In genomic region chr4:19657856-19658255, GRCh38 we compare ENCODE assay signal across 22 cellular contexts.
A peak's percentile ranks its signal among the peaks of the same experiment; 100 is the strongest.
DNase-seq lines count a peak whose midpoint lies in the region; ATAC-seq, FAIRE-seq and TF ChIP-seq lines count a peak whose summit lies in the region.
"Had no signal": no experiment of that assay in that cellular context is flagged by ENCODE, and none has a peak within 500 bp of the region (broad histone marks: within the 10 kb centered on the region; RNA-seq: fewer than 3 reads in every experiment).

No MANE protein-coding gene starts in this region.

- no peaks in the 10 kb centered on the region for H3K9me3 ChIP-seq in adipocyte (ENCODE audit: control insufficient read depth, low read length)
- H3K9me3 ChIP-seq: Caco-2 had no signal

- TF ChIP-seq CTCF in GM23338 (conservative IDR thresholded peaks at IDR 0.05; ENCODE audit: low read depth in 2 of 2) (no peak), fibroblast of villous mesenchyme (IDR thresholded peaks at IDR 0.05; ENCODE audit: insufficient read depth, low read depth, low read length) (no peak)

- H4K20me1 ChIP-seq in GM23338 (replicated peaks; ENCODE audit: insufficient read depth) = no peaks in the 10 kb centered on the region
- H4K20me1 ChIP-seq: BLaER1 had no signal

- H3K4me1 ChIP-seq in GM23338 (ENCODE audit: insufficient read depth) = no peaks in the 10 kb centered on the region
- no peaks in the 10 kb centered on the region for H3K4me1 ChIP-seq in adipocyte (ENCODE audit: control insufficient read depth, insufficient read depth, low read length)
- H3K4me1 ChIP-seq: BLaER1, Caco-2 had no signal

- H3K4me3 Mint-ChIP-seq in GM23338 = no peak overlapping the region
- H3K4me3 Mint-ChIP-seq: B cell; CD4-positive, CD25-positive, alpha-beta regulatory T cell; CD8-positive, alpha-beta T cell had no signal

- no peak for ATAC-seq in GM23338
- ATAC-seq: CD8-positive, alpha-beta T cell; GM12878 had no signal

- no peaks in the 10 kb centered on the region for H3K27me3 ChIP-seq in GM23338 (ENCODE audit: insufficient read depth)
- H3K27me3 ChIP-seq in adipocyte (replicated peaks; ENCODE audit: control insufficient read depth, insufficient read depth, low read length) = no peaks in the 10 kb centered on the region
- H3K27me3 ChIP-seq: BLaER1 had no signal

- H3K27me3 Mint-ChIP-seq in GM23338 (ENCODE audit: insufficient read depth, low read depth, poor library complexity) = no peaks in the 10 kb centered on the region
- H3K27me3 Mint-ChIP-seq: B cell; CD4-positive, CD25-positive, alpha-beta regulatory T cell had no signal

- no peaks in the 10 kb centered on the region for H3K9me2 ChIP-seq in GM23338 (ENCODE audit: insufficient read depth)

- H3K36me3 Mint-ChIP-seq in GM23338 (ENCODE audit: low read depth) = no peaks in the 10 kb centered on the region
- H3K36me3 Mint-ChIP-seq: CD4-positive, CD25-positive, alpha-beta regulatory T cell; CD8-positive, alpha-beta T cell had no signal

- DNase-seq in GM23338 (ENCODE audit: low spot score) = no peak
- peak; percentile 6 for DNase-seq in H4 (ENCODE audit: low spot score)
- DNase-seq in adipocyte (ENCODE audit: low read depth) = peak; percentile 37
- peak; percentile 70 for DNase-seq in fibroblast of villous mesenchyme (ENCODE audit: low read depth)
- no peak for DNase-seq in H54 (ENCODE audit: insufficient read length, low spot score)
- no peak for DNase-seq in AG08395 (ENCODE audit: low spot score)
- no peak for DNase-seq in T1000 (lab: John Stamatoyannopoulos, UW)
- DNase-seq in dedifferentiated amniotic fluid mesenchymal stem cell (ENCODE audit: extremely low spot score) = no peak
- DNase-seq: Caco-2; CD4-positive, CD25-positive, alpha-beta regulatory T cell; CD8-positive, alpha-beta T cell; DMS153; DND-41; GM23248; H7; HCEC 1CT had no signal

- H3K36me3 ChIP-seq in GM23338 (ENCODE audit: insufficient read depth) (no peaks in the 10 kb centered on the region), adipocyte (ENCODE audit: control insufficient read depth, insufficient read depth, low read length, severe bottlenecking) (no peaks in the 10 kb centered on the region)
- H3K36me3 ChIP-seq: BLaER1 had no signal

- peak overlapping the region; percentile 24; the same call in 1 of the 2 replicates for H2AFZ ChIP-seq in GM23338
- H2AFZ ChIP-seq: GM23248 had no signal

- no peak for FAIRE-seq in H54 (lab: Jason Lieb, UNC)
- FAIRE-seq: G401.6, GM12878, GM19239 had no signal

- no peak overlapping the region for H3K27ac ChIP-seq in GM23338 (ENCODE audit: low read depth)
- H3K27ac ChIP-seq: BLaER1, C4-2B, GM23248 had no signal

- H3K27ac Mint-ChIP-seq in GM23338 = no peak overlapping the region
- H3K27ac Mint-ChIP-seq: B cell; CD4-positive, CD25-positive, alpha-beta regulatory T cell; CD8-positive, alpha-beta T cell had no signal

- H3K79me2 ChIP-seq in GM23338 (replicated peaks; ENCODE audit: insufficient read depth) = no peaks in the 10 kb centered on the region

- no peak for TF ChIP-seq POLR2A in H54 (IDR thresholded peaks at IDR 0.05; ENCODE audit: low read depth, low read length)

- H3K4me3 ChIP-seq in GM23338 = no peak overlapping the region
- no peak overlapping the region for H3K4me3 ChIP-seq in adipocyte (ENCODE audit: low read length)
- no peak overlapping the region for H3K4me3 ChIP-seq in fibroblast of villous mesenchyme (ENCODE audit: low read depth, low read length)
- H3K4me3 ChIP-seq: BLaER1, GM12878, GM23248 had no signal

- no peaks in the 10 kb centered on the region for H3K9me3 Mint-ChIP-seq in GM23338

- no peak overlapping the region for H3K4me2 ChIP-seq in GM23338
- H3K4me2 ChIP-seq: BLaER1 had no signal

- peaks cover 4% of the 10 kb centered on the region; the same call in 2 of the 3 replicates for H3K4me1 Mint-ChIP-seq in GM23338
- H3K4me1 Mint-ChIP-seq: B cell; CD4-positive, CD25-positive, alpha-beta regulatory T cell had no signal

- no peaks in the 10 kb centered on the region for H3F3A ChIP-seq in GM23338 (replicated peaks; ENCODE audit: low read depth)

- no peak overlapping the region for H3K9ac ChIP-seq in adipocyte (ENCODE audit: low read length)
- H3K9ac ChIP-seq: BLaER1, GM23248 had no signal

TF ChIP-seq in GM23338, 12 proteins besides CTCF, POLR2A, EP300 and RAD21 (continues in another document):
- TF ChIP-seq EZH2phosphoT487 (IDR thresholded peaks at IDR 0.05; ENCODE audit: unreplicated experiment) (no peak), JUNB (IDR thresholded peaks at IDR 0.05; ENCODE audit: unreplicated experiment) (no peak), STAT1 (IDR thresholded peaks at IDR 0.05; ENCODE audit: unreplicated experiment) (no peak), POLR2AphosphoS5 (IDR thresholded peaks at IDR 0.05; ENCODE audit: low read depth) (no peak), NANOG (IDR thresholded peaks at IDR 0.05; ENCODE audit: borderline replicate concordance) (no peak), REST (IDR thresholded peaks at IDR 0.05; ENCODE audit: unreplicated experiment) (no peak), EZH2 (IDR thresholded peaks at IDR 0.05; ENCODE audit: low read depth, unreplicated experiment) (no peak)

Comparison
In these comparisons a context has a peak if more than half of its experiments do, and no peak if none do; other contexts are left out.
1. DNase-seq: peak in H4 (single experiment), adipocyte (single experiment) and fibroblast of villous mesenchyme (single experiment); none in GM23338 (single experiment), H54 (single experiment), AG08395 (single experiment), T1000 (single experiment) and dedifferentiated amniotic fluid mesenchymal stem cell (single experiment).